In the genomic region with DNA sequence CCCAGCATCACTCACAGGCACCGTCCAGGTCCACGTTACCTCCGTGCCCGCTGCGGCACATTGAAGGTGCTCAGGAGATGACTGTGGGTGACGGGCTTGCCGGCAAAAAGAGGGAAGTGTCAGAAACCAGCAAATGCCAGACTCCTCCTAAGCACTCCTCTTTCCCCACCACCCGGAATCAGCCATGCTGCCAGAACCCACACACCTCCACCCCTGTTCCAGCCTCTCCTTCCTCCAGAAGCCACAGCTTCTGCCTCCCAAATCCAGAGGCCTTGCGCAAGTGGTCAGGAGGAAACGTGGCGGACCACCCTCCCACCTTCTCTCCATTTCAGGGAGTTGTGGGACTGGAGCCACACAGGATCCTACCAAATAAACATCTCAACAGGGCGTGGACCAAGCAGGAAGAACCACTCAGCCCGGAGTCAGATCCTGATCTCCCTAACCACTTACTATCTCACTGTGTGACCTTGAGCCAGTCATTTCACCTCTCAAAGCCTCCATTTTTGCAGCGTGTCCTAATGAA, we compare ENCODE assay signal across 1 cellular context.
TF ChIP-seq lines count a peak whose summit lies in the region.

No MANE protein-coding gene starts in this region.

TF ChIP-seq in endothelial cell of umbilical vein, 7 proteins besides CTCF, POLR2A, EP300 and RAD21 (continued from another document):
- no peak for TF ChIP-seq MAX (IDR thresholded peaks at IDR 0.05; ENCODE audit: insufficient read depth, insufficient read length)
- no peak for TF ChIP-seq FOS (IDR thresholded peaks at IDR 0.05; ENCODE audit: borderline replicate concordance, insufficient read depth, low read length)
